2 cellular contexts compared by ENCODE assay signal in the genomic region with DNA sequence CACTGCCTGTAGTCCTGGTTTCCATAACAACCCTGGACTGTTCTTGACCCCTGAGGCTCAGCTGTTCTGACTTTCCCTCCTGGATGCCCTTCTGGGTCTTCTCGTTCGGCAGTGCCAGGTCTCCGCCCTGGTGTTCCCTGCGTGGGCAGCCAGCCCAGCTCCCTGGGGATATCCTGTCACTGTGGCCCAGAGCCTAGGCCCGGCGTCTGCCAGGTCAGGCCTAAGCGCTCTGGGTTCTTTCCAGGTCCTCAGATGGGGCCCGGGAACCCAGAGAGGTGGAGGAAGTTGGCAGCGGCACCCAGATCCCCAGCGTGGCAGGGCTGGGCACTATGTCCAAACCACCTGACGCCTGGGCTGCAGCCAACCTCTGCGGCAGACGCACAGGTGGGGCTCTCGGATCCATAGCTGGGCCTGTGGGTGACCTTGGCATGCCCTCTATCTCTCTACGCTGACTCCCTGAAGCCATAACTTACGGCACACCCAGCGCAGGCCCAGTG.
A peak's percentile ranks its signal among the peaks of the same experiment; 100 is the strongest.
TF ChIP-seq lines count a peak whose summit lies in the region.

No MANE protein-coding gene starts in this region.

TF ChIP-seq in liver, 16 proteins besides CTCF, POLR2A, EP300 and RAD21 (continued from another document):
- TF ChIP-seq, protein P1, sequence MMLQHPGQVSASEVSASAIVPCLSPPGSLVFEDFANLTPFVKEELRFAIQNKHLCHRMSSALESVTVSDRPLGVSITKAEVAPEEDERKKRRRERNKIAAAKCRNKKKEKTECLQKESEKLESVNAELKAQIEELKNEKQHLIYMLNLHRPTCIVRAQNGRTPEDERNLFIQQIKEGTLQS (IDR thresholded peaks at IDR 0.05), result no peak
- TF ChIP-seq HNF4G (IDR thresholded peaks at IDR 0.05) (no peak), EGR1 (IDR thresholded peaks at IDR 0.05; ENCODE audit: low read depth in 2 of 2) (peak in 1 of 2 donors; percentile 79), JUND (IDR thresholded peaks at IDR 0.05) (no peak), GABPA (IDR thresholded peaks at IDR 0.05 in 1 of 2, conservative IDR thresholded peaks at IDR 0.05 in 1 of 2) (peak in 1 of 2 donors; percentile 55), YY1 (IDR thresholded peaks at IDR 0.05) (peak; percentile 49), RXRA (IDR thresholded peaks at IDR 0.05) (peak; percentile 43 to 79), SP1 (IDR thresholded peaks at IDR 0.05) (peak; percentile 58), FOXA1 (IDR thresholded peaks at IDR 0.05) (no peak), FOXA2 (IDR thresholded peaks at IDR 0.05) (no peak)
- TF ChIP-seq, protein P2, sequence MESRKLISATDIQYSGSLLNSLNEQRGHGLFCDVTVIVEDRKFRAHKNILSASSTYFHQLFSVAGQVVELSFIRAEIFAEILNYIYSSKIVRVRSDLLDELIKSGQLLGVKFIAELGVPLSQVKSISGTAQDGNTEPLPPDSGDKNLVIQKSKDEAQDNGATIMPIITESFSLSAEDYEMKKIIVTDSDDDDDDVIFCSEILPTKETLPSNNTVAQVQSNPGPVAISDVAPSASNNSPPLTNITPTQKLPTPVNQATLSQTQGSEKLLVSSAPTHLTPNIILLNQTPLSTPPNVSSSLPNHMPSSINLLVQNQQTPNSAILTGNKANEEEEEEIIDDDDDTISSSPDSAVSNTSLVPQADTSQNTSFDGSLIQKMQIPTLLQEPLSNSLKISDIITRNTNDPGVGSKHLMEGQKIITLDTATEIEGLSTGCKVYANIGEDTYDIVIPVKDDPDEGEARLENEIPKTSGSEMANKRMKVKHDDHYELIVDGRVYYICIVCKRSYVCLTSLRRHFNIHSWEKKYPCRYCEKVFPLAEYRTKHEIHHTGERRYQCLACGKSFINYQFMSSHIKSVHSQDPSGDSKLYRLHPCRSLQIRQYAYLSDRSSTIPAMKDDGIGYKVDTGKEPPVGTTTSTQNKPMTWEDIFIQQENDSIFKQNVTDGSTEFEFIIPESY (IDR thresholded peaks at IDR 0.05), result no peak
- TF ChIP-seq, protein P3, sequence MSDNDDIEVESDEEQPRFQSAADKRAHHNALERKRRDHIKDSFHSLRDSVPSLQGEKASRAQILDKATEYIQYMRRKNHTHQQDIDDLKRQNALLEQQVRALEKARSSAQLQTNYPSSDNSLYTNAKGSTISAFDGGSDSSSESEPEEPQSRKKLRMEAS (IDR thresholded peaks at IDR 0.05), result peak; percentile 77
- TF ChIP-seq, protein P4, sequence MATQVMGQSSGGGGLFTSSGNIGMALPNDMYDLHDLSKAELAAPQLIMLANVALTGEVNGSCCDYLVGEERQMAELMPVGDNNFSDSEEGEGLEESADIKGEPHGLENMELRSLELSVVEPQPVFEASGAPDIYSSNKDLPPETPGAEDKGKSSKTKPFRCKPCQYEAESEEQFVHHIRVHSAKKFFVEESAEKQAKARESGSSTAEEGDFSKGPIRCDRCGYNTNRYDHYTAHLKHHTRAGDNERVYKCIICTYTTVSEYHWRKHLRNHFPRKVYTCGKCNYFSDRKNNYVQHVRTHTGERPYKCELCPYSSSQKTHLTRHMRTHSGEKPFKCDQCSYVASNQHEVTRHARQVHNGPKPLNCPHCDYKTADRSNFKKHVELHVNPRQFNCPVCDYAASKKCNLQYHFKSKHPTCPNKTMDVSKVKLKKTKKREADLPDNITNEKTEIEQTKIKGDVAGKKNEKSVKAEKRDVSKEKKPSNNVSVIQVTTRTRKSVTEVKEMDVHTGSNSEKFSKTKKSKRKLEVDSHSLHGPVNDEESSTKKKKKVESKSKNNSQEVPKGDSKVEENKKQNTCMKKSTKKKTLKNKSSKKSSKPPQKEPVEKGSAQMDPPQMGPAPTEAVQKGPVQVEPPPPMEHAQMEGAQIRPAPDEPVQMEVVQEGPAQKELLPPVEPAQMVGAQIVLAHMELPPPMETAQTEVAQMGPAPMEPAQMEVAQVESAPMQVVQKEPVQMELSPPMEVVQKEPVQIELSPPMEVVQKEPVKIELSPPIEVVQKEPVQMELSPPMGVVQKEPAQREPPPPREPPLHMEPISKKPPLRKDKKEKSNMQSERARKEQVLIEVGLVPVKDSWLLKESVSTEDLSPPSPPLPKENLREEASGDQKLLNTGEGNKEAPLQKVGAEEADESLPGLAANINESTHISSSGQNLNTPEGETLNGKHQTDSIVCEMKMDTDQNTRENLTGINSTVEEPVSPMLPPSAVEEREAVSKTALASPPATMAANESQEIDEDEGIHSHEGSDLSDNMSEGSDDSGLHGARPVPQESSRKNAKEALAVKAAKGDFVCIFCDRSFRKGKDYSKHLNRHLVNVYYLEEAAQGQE (IDR thresholded peaks at IDR 0.05), result no peak

TF ChIP-seq in HepG2, 621 proteins besides CTCF, POLR2A, EP300 and RAD21:
- TF ChIP-seq, protein P5, sequence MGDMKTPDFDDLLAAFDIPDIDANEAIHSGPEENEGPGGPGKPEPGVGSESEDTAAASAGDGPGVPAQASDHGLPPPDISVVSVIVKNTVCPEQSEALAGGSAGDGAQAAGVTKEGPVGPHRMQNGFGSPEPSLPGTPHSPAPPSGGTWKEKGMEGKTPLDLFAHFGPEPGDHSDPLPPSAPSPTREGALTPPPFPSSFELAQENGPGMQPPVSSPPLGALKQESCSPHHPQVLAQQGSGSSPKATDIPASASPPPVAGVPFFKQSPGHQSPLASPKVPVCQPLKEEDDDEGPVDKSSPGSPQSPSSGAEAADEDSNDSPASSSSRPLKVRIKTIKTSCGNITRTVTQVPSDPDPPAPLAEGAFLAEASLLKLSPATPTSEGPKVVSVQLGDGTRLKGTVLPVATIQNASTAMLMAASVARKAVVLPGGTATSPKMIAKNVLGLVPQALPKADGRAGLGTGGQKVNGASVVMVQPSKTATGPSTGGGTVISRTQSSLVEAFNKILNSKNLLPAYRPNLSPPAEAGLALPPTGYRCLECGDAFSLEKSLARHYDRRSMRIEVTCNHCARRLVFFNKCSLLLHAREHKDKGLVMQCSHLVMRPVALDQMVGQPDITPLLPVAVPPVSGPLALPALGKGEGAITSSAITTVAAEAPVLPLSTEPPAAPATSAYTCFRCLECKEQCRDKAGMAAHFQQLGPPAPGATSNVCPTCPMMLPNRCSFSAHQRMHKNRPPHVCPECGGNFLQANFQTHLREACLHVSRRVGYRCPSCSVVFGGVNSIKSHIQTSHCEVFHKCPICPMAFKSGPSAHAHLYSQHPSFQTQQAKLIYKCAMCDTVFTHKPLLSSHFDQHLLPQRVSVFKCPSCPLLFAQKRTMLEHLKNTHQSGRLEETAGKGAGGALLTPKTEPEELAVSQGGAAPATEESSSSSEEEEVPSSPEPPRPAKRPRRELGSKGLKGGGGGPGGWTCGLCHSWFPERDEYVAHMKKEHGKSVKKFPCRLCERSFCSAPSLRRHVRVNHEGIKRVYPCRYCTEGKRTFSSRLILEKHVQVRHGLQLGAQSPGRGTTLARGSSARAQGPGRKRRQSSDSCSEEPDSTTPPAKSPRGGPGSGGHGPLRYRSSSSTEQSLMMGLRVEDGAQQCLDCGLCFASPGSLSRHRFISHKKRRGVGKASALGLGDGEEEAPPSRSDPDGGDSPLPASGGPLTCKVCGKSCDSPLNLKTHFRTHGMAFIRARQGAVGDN (CRISPR knock-in tag; IDR thresholded peaks at IDR 0.05), result no peak
- TF ChIP-seq, protein P6, sequence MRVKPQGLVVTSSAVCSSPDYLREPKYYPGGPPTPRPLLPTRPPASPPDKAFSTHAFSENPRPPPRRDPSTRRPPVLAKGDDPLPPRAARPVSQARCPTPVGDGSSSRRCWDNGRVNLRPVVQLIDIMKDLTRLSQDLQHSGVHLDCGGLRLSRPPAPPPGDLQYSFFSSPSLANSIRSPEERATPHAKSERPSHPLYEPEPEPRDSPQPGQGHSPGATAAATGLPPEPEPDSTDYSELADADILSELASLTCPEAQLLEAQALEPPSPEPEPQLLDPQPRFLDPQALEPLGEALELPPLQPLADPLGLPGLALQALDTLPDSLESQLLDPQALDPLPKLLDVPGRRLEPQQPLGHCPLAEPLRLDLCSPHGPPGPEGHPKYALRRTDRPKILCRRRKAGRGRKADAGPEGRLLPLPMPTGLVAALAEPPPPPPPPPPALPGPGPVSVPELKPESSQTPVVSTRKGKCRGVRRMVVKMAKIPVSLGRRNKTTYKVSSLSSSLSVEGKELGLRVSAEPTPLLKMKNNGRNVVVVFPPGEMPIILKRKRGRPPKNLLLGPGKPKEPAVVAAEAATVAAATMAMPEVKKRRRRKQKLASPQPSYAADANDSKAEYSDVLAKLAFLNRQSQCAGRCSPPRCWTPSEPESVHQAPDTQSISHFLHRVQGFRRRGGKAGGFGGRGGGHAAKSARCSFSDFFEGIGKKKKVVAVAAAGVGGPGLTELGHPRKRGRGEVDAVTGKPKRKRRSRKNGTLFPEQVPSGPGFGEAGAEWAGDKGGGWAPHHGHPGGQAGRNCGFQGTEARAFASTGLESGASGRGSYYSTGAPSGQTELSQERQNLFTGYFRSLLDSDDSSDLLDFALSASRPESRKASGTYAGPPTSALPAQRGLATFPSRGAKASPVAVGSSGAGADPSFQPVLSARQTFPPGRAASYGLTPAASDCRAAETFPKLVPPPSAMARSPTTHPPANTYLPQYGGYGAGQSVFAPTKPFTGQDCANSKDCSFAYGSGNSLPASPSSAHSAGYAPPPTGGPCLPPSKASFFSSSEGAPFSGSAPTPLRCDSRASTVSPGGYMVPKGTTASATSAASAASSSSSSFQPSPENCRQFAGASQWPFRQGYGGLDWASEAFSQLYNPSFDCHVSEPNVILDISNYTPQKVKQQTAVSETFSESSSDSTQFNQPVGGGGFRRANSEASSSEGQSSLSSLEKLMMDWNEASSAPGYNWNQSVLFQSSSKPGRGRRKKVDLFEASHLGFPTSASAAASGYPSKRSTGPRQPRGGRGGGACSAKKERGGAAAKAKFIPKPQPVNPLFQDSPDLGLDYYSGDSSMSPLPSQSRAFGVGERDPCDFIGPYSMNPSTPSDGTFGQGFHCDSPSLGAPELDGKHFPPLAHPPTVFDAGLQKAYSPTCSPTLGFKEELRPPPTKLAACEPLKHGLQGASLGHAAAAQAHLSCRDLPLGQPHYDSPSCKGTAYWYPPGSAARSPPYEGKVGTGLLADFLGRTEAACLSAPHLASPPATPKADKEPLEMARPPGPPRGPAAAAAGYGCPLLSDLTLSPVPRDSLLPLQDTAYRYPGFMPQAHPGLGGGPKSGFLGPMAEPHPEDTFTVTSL (CRISPR knock-in tag; IDR thresholded peaks at IDR 0.05; ENCODE audit: borderline replicate concordance), result no peak
- TF ChIP-seq, protein P7, sequence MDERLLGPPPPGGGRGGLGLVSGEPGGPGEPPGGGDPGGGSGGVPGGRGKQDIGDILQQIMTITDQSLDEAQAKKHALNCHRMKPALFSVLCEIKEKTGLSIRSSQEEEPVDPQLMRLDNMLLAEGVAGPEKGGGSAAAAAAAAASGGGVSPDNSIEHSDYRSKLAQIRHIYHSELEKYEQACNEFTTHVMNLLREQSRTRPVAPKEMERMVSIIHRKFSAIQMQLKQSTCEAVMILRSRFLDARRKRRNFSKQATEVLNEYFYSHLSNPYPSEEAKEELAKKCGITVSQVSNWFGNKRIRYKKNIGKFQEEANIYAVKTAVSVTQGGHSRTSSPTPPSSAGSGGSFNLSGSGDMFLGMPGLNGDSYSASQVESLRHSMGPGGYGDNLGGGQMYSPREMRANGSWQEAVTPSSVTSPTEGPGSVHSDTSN (CRISPR knock-in tag; IDR thresholded peaks at IDR 0.05), result no peak
- TF ChIP-seq KDM2A (CRISPR knock-in tag; IDR thresholded peaks at IDR 0.05; ENCODE audit: borderline replicate concordance, low read depth) (no peak), MTA3 (CRISPR knock-in tag; IDR thresholded peaks at IDR 0.05) (no peak), SOX6 (IDR thresholded peaks at IDR 0.05) (no peak), SOX6 (CRISPR knock-in tag; IDR thresholded peaks at IDR 0.05) (no peak)
- TF ChIP-seq, protein P8, sequence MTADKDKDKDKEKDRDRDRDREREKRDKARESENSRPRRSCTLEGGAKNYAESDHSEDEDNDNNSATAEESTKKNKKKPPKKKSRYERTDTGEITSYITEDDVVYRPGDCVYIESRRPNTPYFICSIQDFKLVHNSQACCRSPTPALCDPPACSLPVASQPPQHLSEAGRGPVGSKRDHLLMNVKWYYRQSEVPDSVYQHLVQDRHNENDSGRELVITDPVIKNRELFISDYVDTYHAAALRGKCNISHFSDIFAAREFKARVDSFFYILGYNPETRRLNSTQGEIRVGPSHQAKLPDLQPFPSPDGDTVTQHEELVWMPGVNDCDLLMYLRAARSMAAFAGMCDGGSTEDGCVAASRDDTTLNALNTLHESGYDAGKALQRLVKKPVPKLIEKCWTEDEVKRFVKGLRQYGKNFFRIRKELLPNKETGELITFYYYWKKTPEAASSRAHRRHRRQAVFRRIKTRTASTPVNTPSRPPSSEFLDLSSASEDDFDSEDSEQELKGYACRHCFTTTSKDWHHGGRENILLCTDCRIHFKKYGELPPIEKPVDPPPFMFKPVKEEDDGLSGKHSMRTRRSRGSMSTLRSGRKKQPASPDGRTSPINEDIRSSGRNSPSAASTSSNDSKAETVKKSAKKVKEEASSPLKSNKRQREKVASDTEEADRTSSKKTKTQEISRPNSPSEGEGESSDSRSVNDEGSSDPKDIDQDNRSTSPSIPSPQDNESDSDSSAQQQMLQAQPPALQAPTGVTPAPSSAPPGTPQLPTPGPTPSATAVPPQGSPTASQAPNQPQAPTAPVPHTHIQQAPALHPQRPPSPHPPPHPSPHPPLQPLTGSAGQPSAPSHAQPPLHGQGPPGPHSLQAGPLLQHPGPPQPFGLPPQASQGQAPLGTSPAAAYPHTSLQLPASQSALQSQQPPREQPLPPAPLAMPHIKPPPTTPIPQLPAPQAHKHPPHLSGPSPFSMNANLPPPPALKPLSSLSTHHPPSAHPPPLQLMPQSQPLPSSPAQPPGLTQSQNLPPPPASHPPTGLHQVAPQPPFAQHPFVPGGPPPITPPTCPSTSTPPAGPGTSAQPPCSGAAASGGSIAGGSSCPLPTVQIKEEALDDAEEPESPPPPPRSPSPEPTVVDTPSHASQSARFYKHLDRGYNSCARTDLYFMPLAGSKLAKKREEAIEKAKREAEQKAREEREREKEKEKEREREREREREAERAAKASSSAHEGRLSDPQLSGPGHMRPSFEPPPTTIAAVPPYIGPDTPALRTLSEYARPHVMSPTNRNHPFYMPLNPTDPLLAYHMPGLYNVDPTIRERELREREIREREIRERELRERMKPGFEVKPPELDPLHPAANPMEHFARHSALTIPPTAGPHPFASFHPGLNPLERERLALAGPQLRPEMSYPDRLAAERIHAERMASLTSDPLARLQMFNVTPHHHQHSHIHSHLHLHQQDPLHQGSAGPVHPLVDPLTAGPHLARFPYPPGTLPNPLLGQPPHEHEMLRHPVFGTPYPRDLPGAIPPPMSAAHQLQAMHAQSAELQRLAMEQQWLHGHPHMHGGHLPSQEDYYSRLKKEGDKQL (CRISPR knock-in tag; IDR thresholded peaks at IDR 0.05; ENCODE audit: low read depth), result no peak
- TF ChIP-seq, protein P9, sequence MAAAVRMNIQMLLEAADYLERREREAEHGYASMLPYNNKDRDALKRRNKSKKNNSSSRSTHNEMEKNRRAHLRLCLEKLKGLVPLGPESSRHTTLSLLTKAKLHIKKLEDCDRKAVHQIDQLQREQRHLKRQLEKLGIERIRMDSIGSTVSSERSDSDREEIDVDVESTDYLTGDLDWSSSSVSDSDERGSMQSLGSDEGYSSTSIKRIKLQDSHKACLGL (CRISPR knock-in tag; IDR thresholded peaks at IDR 0.05), result no peak
